Comparison of ENCODE assay signal across 18 cellular contexts in genomic region chr11:29578806-29579205, GRCh38.
"Had no signal": no experiment of that assay in that cellular context is flagged by ENCODE, and none has a peak within 500 bp of the region (broad histone marks: within the 10 kb centered on the region; RNA-seq: fewer than 3 reads in every experiment).

No MANE protein-coding gene starts in this region.

- H3K9me3 ChIP-seq: colonic mucosa, esophagus muscularis mucosa, gastroesophageal sphincter, left lung, lower lobe of right lung had no signal

- ATAC-seq: effector memory CD8-positive, alpha-beta T cell; foreskin keratinocyte; gastroesophageal sphincter; heart left ventricle; left cardiac atrium; left lung; left ventricle myocardium superior; lower lobe of right lung; naive thymus-derived CD4-positive, alpha-beta T cell had no signal

- H3K4me1 Mint-ChIP-seq: naive thymus-derived CD4-positive, alpha-beta T cell had no signal

- H3K4me3 Mint-ChIP-seq: dendritic cell treated with granulocyte-macrophage colony-stimulating factor and Interleukin-4, amounts not matched to agents 40 ng/mL and 50 ng/mL, for 4 days; effector memory CD8-positive, alpha-beta T cell; naive thymus-derived CD4-positive, alpha-beta T cell had no signal

- H3K4me2 ChIP-seq: hepatocyte had no signal

- H3K4me3 ChIP-seq: colonic mucosa, esophagus muscularis mucosa, gastroesophageal sphincter, heart left ventricle, hepatocyte, left lung, lower lobe of right lung had no signal

- H3K27ac ChIP-seq: colonic mucosa, esophagus muscularis mucosa, foreskin keratinocyte, gastroesophageal sphincter, heart left ventricle, hepatocyte, left lung, lower lobe of right lung had no signal

- H3K79me2 ChIP-seq: hepatocyte had no signal

- H3K27ac Mint-ChIP-seq: dendritic cell treated with granulocyte-macrophage colony-stimulating factor and Interleukin-4, amounts not matched to agents 40 ng/mL and 50 ng/mL, for 4 days; effector memory CD8-positive, alpha-beta T cell; naive thymus-derived CD4-positive, alpha-beta T cell had no signal

- H3K36me3 Mint-ChIP-seq: naive thymus-derived CD4-positive, alpha-beta T cell had no signal

- H3K27me3 ChIP-seq: colonic mucosa, esophagus muscularis mucosa, foreskin keratinocyte, gastroesophageal sphincter, heart left ventricle, hepatocyte, left lung had no signal

- H3K4me1 ChIP-seq: colonic mucosa, esophagus muscularis mucosa, foreskin keratinocyte, gastroesophageal sphincter, heart left ventricle, left lung, lower lobe of right lung had no signal

- H3K27me3 Mint-ChIP-seq: dendritic cell treated with granulocyte-macrophage colony-stimulating factor and Interleukin-4, amounts not matched to agents 40 ng/mL and 50 ng/mL, for 4 days; effector memory CD8-positive, alpha-beta T cell; naive thymus-derived CD4-positive, alpha-beta T cell had no signal

- DNase-seq: colonic mucosa; cortex of kidney; effector CD8-positive, alpha-beta T cell; effector memory CD8-positive, alpha-beta T cell; foreskin keratinocyte; heart left ventricle; hypothalamus; left cardiac atrium; left lung; left ventricle myocardium superior; lower lobe of right lung; mesenchymal stem cell; midbrain; naive thymus-derived CD4-positive, alpha-beta T cell had no signal

- H3K36me3 ChIP-seq: colonic mucosa, esophagus muscularis mucosa, gastroesophageal sphincter, heart left ventricle, left lung, lower lobe of right lung had no signal
